Comparison of ENCODE assay signal across 8 cellular contexts in genomic region chr12:12999959-13000615, GRCh38. TPM values are rescaled to one million over a fixed set of nuclear protein-coding genes. Genes with fewer than 3 reads are reported as not detected.
DNase-seq lines count a peak whose midpoint lies in the region; ATAC-seq and TF ChIP-seq lines count a peak whose summit lies in the region.

A gene with protein sequence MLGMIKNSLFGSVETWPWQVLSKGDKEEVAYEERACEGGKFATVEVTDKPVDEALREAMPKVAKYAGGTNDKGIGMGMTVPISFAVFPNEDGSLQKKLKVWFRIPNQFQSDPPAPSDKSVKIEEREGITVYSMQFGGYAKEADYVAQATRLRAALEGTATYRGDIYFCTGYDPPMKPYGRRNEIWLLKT (minus strand): TSS chr12:13000265. CDS start chr12:13000114, 151 bp downstream.

- H3K27me3 ChIP-seq in ascending aorta, result no peaks in the 10 kb centered on the region
- H3K27me3 ChIP-seq in right atrium auricular region, result no peaks in the 10 kb centered on the region

- DNase-seq in GM13976 (ENCODE audit: low spot score) (peak; percentile 99), NCI-H1694 treated with DMSO at 0.1 percent for 48 hours (lab: John Stamatoyannopoulos, UW) (peak; percentile 68), T-helper 9 cell (peak; percentile 99), ascending aorta (ENCODE audit: low spot score in 2 of 2) (peak; percentile 65 to 96), right atrium auricular region (ENCODE audit: low spot score) (peak; percentile 94), pulmonary artery endothelial cell (ENCODE audit: low read depth, low spot score) (peak; percentile 67)

- ATAC-seq in HG02943 (IDR thresholded peaks at IDR 0.05; ENCODE audit: low read depth, unreplicated experiment), result peak; percentile 85

- H3K4me1 ChIP-seq in ascending aorta (peaks cover 10 to 25% of the 10 kb centered on the region in 2 donors), right atrium auricular region (peaks cover 0 to 56% of the 10 kb centered on the region in 2 donors), urinary bladder (ENCODE audit: insufficient read depth) (peaks cover 4% of the 10 kb centered on the region)

- H3K9me3 ChIP-seq in ascending aorta (no peaks in the 10 kb centered on the region), right atrium auricular region (no peaks in the 10 kb centered on the region)

- peak within 1 kb of the TSS; percentile 93 to 97 for H3K27ac ChIP-seq in ascending aorta
- peak within 1 kb of the TSS; percentile 92 for H3K27ac ChIP-seq in right atrium auricular region
- H3K27ac ChIP-seq in urinary bladder (ENCODE audit: low read depth), result peak within 1 kb of the TSS; percentile 90

- under 1% methylated on average over 69 of the region's 69 CpGs for WGBS in urinary bladder

- in situ Hi-C loops in GM13976 (cut with MboI; ENCODE audit: low sequenced_read_pairs, unreplicated experiment), result no loop called here

- H3K36me3 ChIP-seq in ascending aorta (no peaks in the 10 kb centered on the region), right atrium auricular region (no peaks in the 10 kb centered on the region), urinary bladder (ENCODE audit: insufficient read depth) (no peaks in the 10 kb centered on the region)

- H3K4me3 ChIP-seq in ascending aorta (peak within 1 kb of the TSS; percentile 81 to 85), right atrium auricular region (peak within 1 kb of the TSS; percentile 57 to 77), urinary bladder (ENCODE audit: low read depth, low read length) (peak within 1 kb of the TSS; percentile 75)

- TF ChIP-seq CTCF in GM13976 (IDR thresholded peaks at IDR 0.05; ENCODE audit: borderline replicate concordance, control extremely low read depth, extremely low read depth, insufficient read depth, missing control alignments) (no peak), ascending aorta (IDR thresholded peaks at IDR 0.05) (no peak), right atrium auricular region (IDR thresholded peaks at IDR 0.05) (no peak)

- intact Hi-C loops in ascending aorta (cut with DNase I), result loop anchor here (1.0 kb wide), 1 partner anchor 44 kb away; the partner anchor contains the start of gene FAM234B

RNA-seq across cellular contexts. Expression of the gene that starts here (rescaled TPM):
- 56.6 TPM for total RNA-seq in ascending aorta
- 10 to 100 TPM; 29.4 to 30.0 TPM for total RNA-seq in right atrium auricular region
- total RNA-seq in pulmonary artery endothelial cell, result 18.5 and 24.9 TPM in 2 replicates
- total RNA-seq in urinary bladder, result 22.0 TPM
- 68.5 TPM for polyA plus RNA-seq in urinary bladder

Comparison
In these comparisons a context has a peak if more than half of its experiments do, and no peak if none do; other contexts are left out.
1. Peak in every context shown above with its lines: DNase-seq, ATAC-seq, H3K4me3 ChIP-seq and H3K27ac ChIP-seq.